Comparison of ENCODE assay signal across 8 cellular contexts in genomic region chr1:198620951-198621824, GRCh38. TPM values are rescaled to one million over a fixed set of nuclear protein-coding genes. Genes with fewer than 3 reads are reported as not detected.
DNase-seq lines count a peak whose midpoint lies in the region; ATAC-seq and TF ChIP-seq lines count a peak whose summit lies in the region.

No MANE protein-coding gene starts in this region.

- no peaks in the 10 kb centered on the region for H3K9me3 ChIP-seq in BE2C
- no peaks in the 10 kb centered on the region for H3K9me3 ChIP-seq in sigmoid colon

- peaks cover 89% of the 10 kb centered on the region for H3K4me1 Mint-ChIP-seq in activated naive CD8-positive, alpha-beta T cell (ENCODE audit: low read depth)

- intact Hi-C loops in sigmoid colon (cut with DNase I): no loop called here

- H3K27ac Mint-ChIP-seq in activated naive CD8-positive, alpha-beta T cell: peak overlapping the region; percentile 98

- TF ChIP-seq POLR2A in Raji (IDR thresholded peaks at IDR 0.05; ENCODE audit: insufficient read depth, low read depth, low read length) (peak; percentile 65), sigmoid colon (IDR thresholded peaks at IDR 0.05) (no peak)

- H3K27me3 Mint-ChIP-seq in activated naive CD8-positive, alpha-beta T cell: no peaks in the 10 kb centered on the region

- peaks cover 1% of the 10 kb centered on the region for H3K9me3 Mint-ChIP-seq in activated naive CD8-positive, alpha-beta T cell (ENCODE audit: low read depth)

- TF ChIP-seq CTCF in BE2C (IDR thresholded peaks at IDR 0.05; ENCODE audit: low read depth, low read length) (no peak), sigmoid colon (IDR thresholded peaks at IDR 0.05) (no peak)

- ATAC-seq in GM18517 (IDR thresholded peaks at IDR 0.05; ENCODE audit: unreplicated experiment) (peak; percentile 68), HG02870 (IDR thresholded peaks at IDR 0.05; ENCODE audit: unreplicated experiment) (peak; percentile 75), SK-N-SH treated with all-trans-retinoic acid at 6 μM for 48 hours (no peak)

- peak; percentile 47 to 53 for DNase-seq in stimulated activated CD4-positive, alpha-beta T cell treated with anti-CD3 and anti-CD28 coated beads, Interleukin-15, amount 100 ng/mL, for 48 hours (ENCODE audit: low read depth in 2 of 2)
- DNase-seq in BE2C (no peak), sigmoid colon (no peak)

- H3K4me3 ChIP-seq in BE2C (ENCODE audit: low read depth, low read length): no peak overlapping the region
- H3K4me3 ChIP-seq in sigmoid colon: no peak overlapping the region

- H3K27me3 ChIP-seq in BE2C (no peaks in the 10 kb centered on the region), sigmoid colon (no peaks in the 10 kb centered on the region)

- no peak for TF ChIP-seq EP300 in sigmoid colon (IDR thresholded peaks at IDR 0.05)

- H3K36me3 ChIP-seq in BE2C (no peaks in the 10 kb centered on the region), sigmoid colon (no peaks in the 10 kb centered on the region)

- H3K4me1 ChIP-seq in BE2C: no peaks in the 10 kb centered on the region
- no peaks in the 10 kb centered on the region for H3K4me1 ChIP-seq in sigmoid colon

- H3K36me3 Mint-ChIP-seq in activated naive CD8-positive, alpha-beta T cell: peaks cover 2% of the 10 kb centered on the region

- H3K4me3 Mint-ChIP-seq in activated naive CD8-positive, alpha-beta T cell: peak overlapping the region; percentile 83

- no peak overlapping the region for H3K27ac ChIP-seq in sigmoid colon

- WGBS in sigmoid colon, 2 donors: 51 to 76% methylated on average over 10 of the region's 10 CpGs

TF ChIP-seq in SK-N-SH treated with all-trans-retinoic acid at 6 μM for 48 hours, 23 proteins besides CTCF, POLR2A, EP300 and RAD21:
- TF ChIP-seq TSHZ2 (CRISPR knock-in tag; IDR thresholded peaks at IDR 0.05) (no peak), ESRRG (CRISPR knock-in tag; IDR thresholded peaks at IDR 0.05) (no peak), ZNF70 (CRISPR knock-in tag; IDR thresholded peaks at IDR 0.05) (no peak), PPARA (CRISPR knock-in tag; IDR thresholded peaks at IDR 0.05; ENCODE audit: borderline replicate concordance) (no peak), RARB (CRISPR knock-in tag; IDR thresholded peaks at IDR 0.05) (no peak), TOX (CRISPR knock-in tag; IDR thresholded peaks at IDR 0.05; ENCODE audit: borderline replicate concordance) (no peak), ZNF8 (CRISPR knock-in tag; IDR thresholded peaks at IDR 0.05) (no peak), OSR1 (CRISPR knock-in tag; IDR thresholded peaks at IDR 0.05) (no peak), SNAI2 (CRISPR knock-in tag; IDR thresholded peaks at IDR 0.05) (no peak), ARNTL (CRISPR knock-in tag; IDR thresholded peaks at IDR 0.05; ENCODE audit: borderline replicate concordance, low read depth) (no peak), CSRNP3 (CRISPR knock-in tag; IDR thresholded peaks at IDR 0.05) (no peak), TCF4 (CRISPR knock-in tag; IDR thresholded peaks at IDR 0.05; ENCODE audit: borderline replicate concordance) (no peak), ZNF565 (CRISPR knock-in tag; conservative IDR thresholded peaks at IDR 0.05; ENCODE audit: low read depth) (no peak), ISL1 (CRISPR knock-in tag; IDR thresholded peaks at IDR 0.05) (no peak), ZFP3 (CRISPR knock-in tag; IDR thresholded peaks at IDR 0.05) (no peak)
TF ChIP-seq in SK-N-SH treated with all-trans-retinoic acid at 6 μM for 48 hours: peak in this region for 0.

RNA-seq across cellular contexts. Expression of gene PTPRC, which starts 17.7 kb away (rescaled TPM):
- 0.60 TPM for polyA plus RNA-seq in BE2C (2012; ENCODE audit: insufficient read depth, insufficient read length, low read depth)
- total RNA-seq in sigmoid colon: 10 to 100 TPM; 11.6 to 18.6 (median 12.2) TPM
- 10 to 100 TPM in 2 of 3 donors, 1 to 10 TPM in 1; 4.8 to 78.6 (median 16.4) TPM for polyA plus RNA-seq in sigmoid colon

Comparison
In these comparisons a context has a peak if more than half of its experiments do, and no peak if none do; other contexts are left out.
1. DNase-seq: peak in stimulated activated CD4-positive, alpha-beta T cell treated with anti-CD3 and anti-CD28 coated beads, Interleukin-15, amount 100 ng/mL, for 48 hours (2 of 2); none in BE2C (single experiment) and sigmoid colon (single experiment).